Comparison of ENCODE assay signal across 1 cellular context in genomic region chr10:46219431-46219990, GRCh38.
A peak's percentile ranks its signal among the peaks of the same experiment; 100 is the strongest.
TF ChIP-seq lines count a peak whose summit lies in the region.

No MANE protein-coding gene starts in this region.

TF ChIP-seq in K562, 482 proteins besides CTCF, POLR2A, EP300 and RAD21:
- 0 out of 2 replicates have a peak, but pooled peaks have one; percentile 2 for TF ChIP-seq NFRKB (IDR thresholded peaks at IDR 0.05; ENCODE audit: low read depth)
